8 cellular contexts compared by ENCODE assay signal in genomic region chr1:100038401-100039306, GRCh38.
DNase-seq lines count a peak whose midpoint lies in the region; ATAC-seq and TF ChIP-seq lines count a peak whose summit lies in the region.

No MANE protein-coding gene starts in this region.

- H3K4me1 ChIP-seq in RWPE2 (ENCODE audit: insufficient read depth, poor library complexity, severe bottlenecking) (peaks cover 18% of the 10 kb centered on the region), thymus (ENCODE audit: control insufficient read depth, insufficient read depth, low read length) (peaks cover 3% of the 10 kb centered on the region)

- peak overlapping the region; percentile 95 for H3K4me3 Mint-ChIP-seq in activated naive CD4-positive, alpha-beta T cell treated with anti-CD3 and anti-CD28 coated beads for 36 hours
- H3K4me3 Mint-ChIP-seq in osteocyte (ENCODE audit: unreplicated experiment), result peak overlapping the region; percentile 97

- under 1% methylated on average over 70 of the region's 70 CpGs for WGBS in thymus

- peak overlapping the region; percentile 99 for H3K27ac Mint-ChIP-seq in activated naive CD4-positive, alpha-beta T cell treated with anti-CD3 and anti-CD28 coated beads for 36 hours
- peak overlapping the region; percentile 98 for H3K27ac Mint-ChIP-seq in osteocyte (ENCODE audit: unreplicated experiment)

- H3K9me3 Mint-ChIP-seq in activated naive CD4-positive, alpha-beta T cell treated with anti-CD3 and anti-CD28 coated beads for 36 hours, result no peaks in the 10 kb centered on the region
- peaks cover 1% of the 10 kb centered on the region for H3K9me3 Mint-ChIP-seq in osteocyte (ENCODE audit: unreplicated experiment)

- CTCF ChIA-PET in activated naive CD4-positive, alpha-beta T cell treated with anti-CD3 and anti-CD28 coated beads for 36 hours (lab: Charles Lee), result interaction anchor here (1.1 kb wide), 1 partner anchor 11 kb away, joined by 4 read pairs; no protein-coding TSS in a partner anchor

- H3K36me3 ChIP-seq in RWPE2 (ENCODE audit: low read depth), result peaks cover 15% of the 10 kb centered on the region
- H3K36me3 ChIP-seq in thymus (ENCODE audit: control insufficient read depth, insufficient read depth), result no peaks in the 10 kb centered on the region

- DNase-seq in D341Med (ENCODE audit: low spot score) (peak; percentile 71), HS-27A (ENCODE audit: low read depth) (peak; percentile 51), RWPE2 (ENCODE audit: low spot score) (peak; percentile 55), glomerular visceral epithelial cell (ENCODE audit: extremely low spot score) (peak; percentile 68), osteocyte (ENCODE audit: extremely low spot score, unreplicated experiment) (peak; percentile 86)
- DNase-seq in activated naive CD4-positive, alpha-beta T cell treated with anti-CD3 and anti-CD28 coated beads for 36 hours, result peak; percentile 96

- H3K9me3 ChIP-seq in RWPE2 (ENCODE audit: severe bottlenecking), result no peaks in the 10 kb centered on the region
- H3K9me3 ChIP-seq in thymus (ENCODE audit: control insufficient read depth), result no peaks in the 10 kb centered on the region

- H3K4me1 Mint-ChIP-seq in activated naive CD4-positive, alpha-beta T cell treated with anti-CD3 and anti-CD28 coated beads for 36 hours (ENCODE audit: low read depth), result peaks cover 57% of the 10 kb centered on the region
- peaks cover 45% of the 10 kb centered on the region for H3K4me1 Mint-ChIP-seq in osteocyte (ENCODE audit: unreplicated experiment)

- H3K27ac ChIP-seq in RWPE2 (ENCODE audit: poor library complexity, severe bottlenecking), result peak overlapping the region; percentile 81
- peak overlapping the region; percentile 97 for H3K27ac ChIP-seq in thymus (ENCODE audit: low read depth)

- H3K4me3 ChIP-seq in RWPE2 (ENCODE audit: severe bottlenecking) (peak overlapping the region; percentile 64), thymus (ENCODE audit: low read length) (peak overlapping the region; percentile 66)

- ATAC-seq in GM19468 (IDR thresholded peaks at IDR 0.05; ENCODE audit: extremely low read depth, unreplicated experiment) (peak; percentile 43), RWPE2 (ENCODE audit: low read depth) (peak; percentile 41)

- H3K27me3 Mint-ChIP-seq in activated naive CD4-positive, alpha-beta T cell treated with anti-CD3 and anti-CD28 coated beads for 36 hours (ENCODE audit: low read depth), result no peaks in the 10 kb centered on the region
- no peaks in the 10 kb centered on the region for H3K27me3 Mint-ChIP-seq in osteocyte (ENCODE audit: unreplicated experiment)

- H3K27me3 ChIP-seq in RWPE2 (ENCODE audit: insufficient read depth, poor library complexity, severe bottlenecking), result no peaks in the 10 kb centered on the region
- H3K27me3 ChIP-seq in thymus (ENCODE audit: control insufficient read depth, insufficient read depth), result no peaks in the 10 kb centered on the region

- H3K36me3 Mint-ChIP-seq in activated naive CD4-positive, alpha-beta T cell treated with anti-CD3 and anti-CD28 coated beads for 36 hours (ENCODE audit: low read depth), result peaks cover 33% of the 10 kb centered on the region
- H3K36me3 Mint-ChIP-seq in osteocyte (ENCODE audit: unreplicated experiment), result peaks cover 3% of the 10 kb centered on the region

- intact Hi-C loops in activated naive CD4-positive, alpha-beta T cell treated with anti-CD3 and anti-CD28 coated beads for 36 hours (cut with micrococcal nuclease), result loop anchor here (1.0 to 5.0 kb wide), 16 partner anchors 8 to 1254 kb away; partner anchors contain the start of genes AGL, DBT, RTCA and TRMT13

- TF ChIP-seq CTCF in RWPE2 (IDR thresholded peaks at IDR 0.05; ENCODE audit: poor library complexity, severe bottlenecking), result no peak
- TF ChIP-seq CTCF in osteocyte (IDR thresholded peaks at IDR 0.05), result no peak

Comparison
In these comparisons a context has a peak if more than half of its experiments do, and no peak if none do; other contexts are left out.
1. Peak in every context shown above with its lines: DNase-seq, ATAC-seq, H3K4me3 ChIP-seq and H3K27ac ChIP-seq.